Comparison of ENCODE assay signal across 1 cellular context in genomic region chr12:6326316-6326959, GRCh38.
TF ChIP-seq lines count a peak whose summit lies in the region.

No MANE protein-coding gene starts in this region.

TF ChIP-seq in K562, 482 proteins besides CTCF, POLR2A, EP300 and RAD21:
- TF ChIP-seq DEAF1 (CRISPR knock-in tag; IDR thresholded peaks at IDR 0.05) (no peak), ZBTB49 (CRISPR knock-in tag; IDR thresholded peaks at IDR 0.05; ENCODE audit: borderline replicate concordance) (no peak), ETV6 (IDR thresholded peaks at IDR 0.05; ENCODE audit: borderline replicate concordance in 1 of 2, low read depth in 2 of 2, low read length in 1 of 2) (no peak), ETV6 (CRISPR knock-in tag; IDR thresholded peaks at IDR 0.05; ENCODE audit: borderline replicate concordance) (no peak), TFAP4 (CRISPR knock-in tag; IDR thresholded peaks at IDR 0.05; ENCODE audit: borderline replicate concordance) (0 out of 2 replicates have a peak, but pooled peaks have one; percentile 13), POLR2B (IDR thresholded peaks at IDR 0.05; ENCODE audit: low read depth, partially characterized antibody) (peak; percentile 46), SUPT5H (IDR thresholded peaks at IDR 0.05) (peak; percentile 26; the same call in 1 of the 2 replicates), SMC3 (conservative IDR thresholded peaks at IDR 0.05; ENCODE audit: insufficient read depth, low read depth, low read length) (peak; percentile 56), CREM (IDR thresholded peaks at IDR 0.05; ENCODE audit: low read depth) (0 out of 2 replicates have a peak, but pooled peaks have one; percentile 10), MCM5 (IDR thresholded peaks at IDR 0.05; ENCODE audit: low read depth) (no peak), TCFL5 (CRISPR knock-in tag; conservative IDR thresholded peaks at IDR 0.05) (no peak), HEY1 (CRISPR knock-in tag; IDR thresholded peaks at IDR 0.05; ENCODE audit: borderline replicate concordance) (no peak), ZBTB7A (IDR thresholded peaks at IDR 0.05; ENCODE audit: borderline replicate concordance, control insufficient read depth, low read depth, low read length) (no peak), ZKSCAN8 (CRISPR knock-in tag; IDR thresholded peaks at IDR 0.05) (peak; percentile 82), ATF2 (CRISPR knock-in tag; IDR thresholded peaks at IDR 0.05) (no peak)
- TF ChIP-seq, protein P1, sequence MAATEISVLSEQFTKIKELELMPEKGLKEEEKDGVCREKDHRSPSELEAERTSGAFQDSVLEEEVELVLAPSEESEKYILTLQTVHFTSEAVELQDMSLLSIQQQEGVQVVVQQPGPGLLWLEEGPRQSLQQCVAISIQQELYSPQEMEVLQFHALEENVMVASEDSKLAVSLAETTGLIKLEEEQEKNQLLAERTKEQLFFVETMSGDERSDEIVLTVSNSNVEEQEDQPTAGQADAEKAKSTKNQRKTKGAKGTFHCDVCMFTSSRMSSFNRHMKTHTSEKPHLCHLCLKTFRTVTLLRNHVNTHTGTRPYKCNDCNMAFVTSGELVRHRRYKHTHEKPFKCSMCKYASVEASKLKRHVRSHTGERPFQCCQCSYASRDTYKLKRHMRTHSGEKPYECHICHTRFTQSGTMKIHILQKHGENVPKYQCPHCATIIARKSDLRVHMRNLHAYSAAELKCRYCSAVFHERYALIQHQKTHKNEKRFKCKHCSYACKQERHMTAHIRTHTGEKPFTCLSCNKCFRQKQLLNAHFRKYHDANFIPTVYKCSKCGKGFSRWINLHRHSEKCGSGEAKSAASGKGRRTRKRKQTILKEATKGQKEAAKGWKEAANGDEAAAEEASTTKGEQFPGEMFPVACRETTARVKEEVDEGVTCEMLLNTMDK (IDR thresholded peaks at IDR 0.05; ENCODE audit: borderline replicate concordance, insufficient read depth, low read depth, low read length, poor library complexity, severe bottlenecking) = no peak
